ENCODE assay signal across 8 cellular contexts in genomic region chr20:4949833-4950178, GRCh38. TPM values are rescaled to one million over a fixed set of nuclear protein-coding genes. Genes with fewer than 3 reads are reported as not detected.
DNase-seq lines count a peak whose midpoint lies in the region; ATAC-seq, FAIRE-seq and TF ChIP-seq lines count a peak whose summit lies in the region.

No MANE protein-coding gene starts in this region.

- H3K4me1 ChIP-seq in K562 (replicated peaks in 1 of 2; ENCODE audit: control insufficient read depth in 2 of 2, insufficient read depth in 2 of 2, low read length in 2 of 2), result no peaks in the 10 kb centered on the region

- intact Hi-C loops in K562 (cut with micrococcal nuclease), result loop anchor here (10.0 kb wide), 1 partner anchor 345 kb away; no protein-coding TSS in a partner anchor

- H3K9ac ChIP-seq in K562 (ENCODE audit: insufficient read depth in 1 of 2, low read depth in 2 of 2, low read length in 2 of 2), result no peak overlapping the region

- H3K9me3 ChIP-seq in K562 (replicated peaks; ENCODE audit: control insufficient read depth, insufficient read depth, low read depth, low read length), result no peaks in the 10 kb centered on the region

- peak in 1 of 2 experiments; percentile 50; a peak in 3 of 4 replicates for TF ChIP-seq RAD21 in K562 (CRISPR knock-in tag; conservative IDR thresholded peaks at IDR 0.05 in 1 of 2, IDR thresholded peaks at IDR 0.05 in 1 of 2)

- H3K36me3 ChIP-seq in K562 (ENCODE audit: control insufficient read depth, insufficient read depth, low read length), result no peaks in the 10 kb centered on the region

- CTCF ChIA-PET in K562 (lab: Yijun Ruan, JAX; ENCODE audit: low intra/inter-chr PET ratio), result interaction anchor here (0.8 kb wide), 2 partner anchors 188 to 343 kb away, joined by 3 to 5 read pairs; no protein-coding TSS in a partner anchor

- POLR2A ChIA-PET in K562 (lab: Yijun Ruan, JAX), result no interaction called here

- 36% methylated on average over 5 of the region's 6 CpGs for WGBS in K562 (ENCODE audit: insufficient coverage, low coverage, missing lambda C conversion rate)

- H3K27ac ChIP-seq in K562 (ENCODE audit: extremely low read depth, low read depth, low read length) (no peak overlapping the region), temporal lobe (ENCODE audit: low read depth, low read length) (peak overlapping the region; percentile 67)

- FAIRE-seq in K562 (lab: Jason Lieb, UNC), result no peak

- no peak overlapping the region for H2AFZ ChIP-seq in K562 (ENCODE audit: low read depth, low read length)

- DNase-seq in ELR (ENCODE audit: low read depth) (peak; percentile 29), NCI-H2227 treated with DMSO at 0.1 percent for 48 hours (lab: John Stamatoyannopoulos, UW) (peak; percentile 50), K562 (ENCODE audit: extremely low read depth in 1 of 4, low spot score in 3 of 4) (peak in 2 of 4 experiments; percentile 8 to 12), iPS-NIHi7 (ENCODE audit: extremely low spot score) (peak; percentile 37), glomerular visceral epithelial cell (ENCODE audit: extremely low spot score) (no peak), hepatic stellate cell (ENCODE audit: low spot score) (no peak)

- no peak overlapping the region for H3K4me3 ChIP-seq in K562

- TF ChIP-seq CTCF in K562 (IDR thresholded peaks at IDR 0.05 in 2 of 3, conservative IDR thresholded peaks at IDR 0.05 in 1 of 3; ENCODE audit: insufficient read depth in 2 of 3, low read depth in 1 of 3, low read length in 3 of 3), result peak; percentile 29 to 45 (median 33); a peak in 3 of 6 replicates

- no peak for TF ChIP-seq EP300 in K562 (IDR thresholded peaks at IDR 0.05; ENCODE audit: low read length)

- no peaks in the 10 kb centered on the region for H3K9me1 ChIP-seq in K562 (ENCODE audit: control insufficient read depth, insufficient read depth, low read length)

- no TSS peak for BruUV-seq in K562 (replicated peaks; lab: Mats Ljungman, UMichigan)

- H4K20me1 ChIP-seq in K562 (replicated peaks; ENCODE audit: control insufficient read depth, insufficient read depth, low read length), result peaks cover 6% of the 10 kb centered on the region; the same call in 1 of the 2 replicates

- no peak for TF ChIP-seq POLR2A in K562 (conservative IDR thresholded peaks at IDR 0.05)

- in situ Hi-C loops in K562 (cut with MboI), result loop anchor here (10.0 kb wide), 1 partner anchor 345 kb away; no protein-coding TSS in a partner anchor

- H3K27me3 ChIP-seq in K562 (ENCODE audit: control insufficient read depth in 2 of 2, insufficient read depth in 2 of 2, low read length in 2 of 2), result no peaks in the 10 kb centered on the region

- peak; percentile 52 for ATAC-seq in GM21515 (IDR thresholded peaks at IDR 0.05; ENCODE audit: unreplicated experiment)
- peak; percentile 41; the same call in 1 of the 3 replicates for ATAC-seq in K562

- H3K4me2 ChIP-seq in K562 (ENCODE audit: insufficient read depth, low read length), result no peak overlapping the region

- no peaks in the 10 kb centered on the region for H3K79me2 ChIP-seq in K562 (ENCODE audit: control insufficient read depth, insufficient read depth, low read length)

TF ChIP-seq in K562, 482 proteins besides CTCF, POLR2A, EP300 and RAD21:
- TF ChIP-seq ZNF347 (CRISPR knock-in tag; IDR thresholded peaks at IDR 0.05; ENCODE audit: low read depth), result no peak
- TF ChIP-seq SMC3 (conservative IDR thresholded peaks at IDR 0.05; ENCODE audit: insufficient read depth, low read depth, low read length), result 0 out of 2 replicates have a peak, but pooled peaks have one; percentile 4

RNA-seq across cellular contexts. Expression of gene SLC23A2, which starts 51.5 kb away (rescaled TPM):
- total RNA-seq in K562 (2011; cell fraction: chromatin; rRNA removed; ENCODE audit: low replicate concordance), result 17.2 and 22.1 TPM in 2 replicates
- total RNA-seq in K562 (2011; cell fraction: nucleolus; rRNA removed), result 12.0 and 13.7 TPM in 2 replicates
- 14.4 and 15.9 TPM in 2 replicates for total RNA-seq in K562 (2011; cell fraction: nucleoplasm; rRNA removed)
- 2.4 and 3.5 TPM in 2 replicates for total RNA-seq in K562 (2014; rRNA removed)
- 2.9 and 3.1 TPM in 2 replicates for total RNA-seq in K562 (2014; rRNA removed; fragmentation: Illumina TruSeq; extraction: Trizol)
- total RNA-seq in K562 (2015; rRNA removed; fragmentation: Illumina TruSeq; extraction: Trizol), result 3.1 and 3.2 TPM in 2 replicates
- 5.1 and 6.7 TPM in 2 replicates for total RNA-seq in K562 (2021)
- 4.0 and 6.3 TPM in 2 replicates for polyA plus RNA-seq in K562 (2011; rRNA removed)
- 5.3 and 5.7 TPM in 2 replicates for polyA plus RNA-seq in K562 (2011; cell fraction: cytosol; rRNA removed)
- polyA plus RNA-seq in K562 (2011; cell fraction: nucleus; rRNA removed), result 11.4 and 11.7 TPM in 2 replicates
- 3.9 and 4.4 TPM in 2 replicates for polyA plus RNA-seq in K562 (2012)
- 4.3 and 4.5 TPM in 2 replicates for polyA plus RNA-seq in K562 (2014; fragmentation: Illumina TruSeq; extraction: Trizol)
- under 1 TPM; 0.39 to 0.76 TPM for polyA plus RNA-seq in K562 (2014; fragmentation: Nextera tagmentation; extraction: Ambion mirVana)
- polyA plus RNA-seq in K562 (2014; rRNA removed), result 3.3 and 3.6 TPM in 2 replicates
- 7.8 and 8.0 TPM in 2 replicates for polyA minus RNA-seq in K562 (2011; rRNA and poly(A)+ RNA removed)
- 3.1 and 3.4 TPM in 2 replicates for polyA minus RNA-seq in K562 (2011; cell fraction: cytosol; rRNA and poly(A)+ RNA removed)
- polyA minus RNA-seq in K562 (2011; cell fraction: nucleus; rRNA and poly(A)+ RNA removed), result 5.1 and 8.4 TPM in 2 replicates
- 50.6 TPM for total RNA-seq in temporal lobe

Comparison
In these comparisons a context has a peak if more than half of its experiments do, and no peak if none do; other contexts are left out.
1. DNase-seq: peak in ELR (single experiment), NCI-H2227 treated with DMSO at 0.1 percent for 48 hours (single experiment) and iPS-NIHi7 (single experiment); none in glomerular visceral epithelial cell (single experiment) and hepatic stellate cell (single experiment).